ENCODE assay signal across 8 cellular contexts in the genomic region with DNA sequence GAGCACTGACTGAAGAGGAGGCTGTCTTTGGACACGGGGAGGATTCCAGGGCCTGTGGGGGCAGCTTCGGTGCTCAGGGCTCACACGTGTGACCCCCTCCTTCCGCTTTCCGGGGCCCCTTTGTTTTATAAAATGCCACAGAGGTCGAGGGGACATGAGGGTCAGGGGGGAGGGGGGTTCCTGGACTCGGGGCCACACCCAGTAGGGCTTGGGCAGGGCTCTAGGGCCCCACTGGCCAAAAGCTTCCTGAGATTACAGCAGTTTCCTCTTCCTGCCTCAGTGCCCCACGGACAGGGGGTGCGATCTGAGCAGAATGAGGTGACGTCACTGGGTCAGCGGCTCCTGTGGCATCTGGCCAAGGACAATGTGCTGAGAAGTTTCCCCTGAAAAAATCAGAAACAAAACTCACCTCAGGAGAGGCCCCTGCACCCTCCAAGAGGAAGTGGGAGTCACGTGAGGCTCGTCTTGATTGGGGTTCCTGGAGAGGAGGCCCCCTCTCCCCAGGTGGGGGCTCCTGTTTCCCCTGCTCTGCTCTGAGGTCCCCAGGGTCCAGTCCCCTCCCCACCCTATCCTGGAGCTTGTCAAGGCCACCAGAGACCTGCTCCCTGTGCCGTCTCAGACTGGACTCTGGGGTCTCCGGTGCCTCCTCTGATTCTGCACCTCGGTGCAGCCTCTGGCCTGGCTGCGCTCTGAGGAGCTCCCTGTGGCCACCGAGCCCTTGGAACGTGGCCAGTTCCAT. TPM values are rescaled to one million over a fixed set of nuclear protein-coding genes. Genes with fewer than 3 reads are reported as not detected.
DNase-seq lines count a peak whose midpoint lies in the region; ATAC-seq, FAIRE-seq and TF ChIP-seq lines count a peak whose summit lies in the region.

No MANE protein-coding gene starts in this region.

- no peak overlapping the region for H3K9ac ChIP-seq in H9 (ENCODE audit: extremely low read depth, insufficient read length, low read length)
- peak overlapping the region; percentile 98 for H3K9ac ChIP-seq in GM12878 (ENCODE audit: control insufficient read depth, insufficient read depth, low read length)

- no peak overlapping the region for H2AK5ac ChIP-seq in H9 (ENCODE audit: insufficient read length, low read length)

- FAIRE-seq in GM12878 (lab: Jason Lieb, UNC) = peak; percentile 97

- no peak overlapping the region for H3K4me2 ChIP-seq in H9 (ENCODE audit: insufficient read depth, insufficient read length, low read length)
- H3K4me2 ChIP-seq in GM12878 (ENCODE audit: control insufficient read depth, insufficient read depth) = peak overlapping the region; percentile 100

- H3K36me3 Mint-ChIP-seq in H9 (ENCODE audit: insufficient read depth in 1 of 3, low read depth in 3 of 3) = peaks cover 3 to 21% (median 7%) of the 10 kb centered on the region in 3 experiments; a peak in 6 of 7 replicates

- no peak overlapping the region for H3T11ph ChIP-seq in H9 (ENCODE audit: low read length)

- H4K8ac ChIP-seq in H9 (replicated peaks; ENCODE audit: insufficient read length, low read depth, low read length) = no peak overlapping the region

- peak; percentile 84 for DNase-seq in GM10266 (ENCODE audit: extremely low spot score)
- no peak for DNase-seq in H9
- DNase-seq in Panc1 (ENCODE audit: low read depth, low spot score) = no peak
- DNase-seq in GM12878 (ENCODE audit: low read depth, low spot score) = peak; percentile 96
- DNase-seq in left lobe of liver (ENCODE audit: low spot score) = peak; percentile 83
- peak; percentile 59 to 71 for DNase-seq in stimulated activated CD8-positive, alpha-beta memory T cell treated with anti-CD3 and anti-CD28 coated beads, Interleukin-15, amount 100 ng/mL, for 48 hours (ENCODE audit: low read depth in 2 of 2)
- DNase-seq in foreskin melanocyte = no peak
- DNase-seq in ecto neural progenitor cell (ENCODE audit: low spot score) = no peak

- TF ChIP-seq RAD21 in GM12878 (IDR thresholded peaks at IDR 0.05; ENCODE audit: insufficient read depth, low read depth, low read length) = no peak

- no peak overlapping the region for H2BK15ac ChIP-seq in H9 (ENCODE audit: low read depth, low read length)

- no peak overlapping the region for H2BK5ac ChIP-seq in H9 (ENCODE audit: insufficient read length, low read length)

- no peak overlapping the region; a peak in 1 of 5 replicates for H3K4me3 Mint-ChIP-seq in H9

- H3K4me1 Mint-ChIP-seq in H9 = peaks cover 23 to 30% of the 10 kb centered on the region in 2 experiments

- CTCF ChIA-PET in Panc1 (lab: Charles Lee) (interaction anchor here (0.6 to 1.0 kb wide), 2 partner anchors 14 to 22 kb away, joined by 3 to 8 read pairs; no protein-coding TSS in a partner anchor), GM12878 (lab: Yijun Ruan, JAX) (interaction anchor here (0.6 to 5.4 kb wide), 10 partner anchors 11 to 120 kb away, joined by 3 to 43 read pairs (median 4); partner anchors contain the start of genes BET1L and RIC8A)

- H3K79me1 ChIP-seq in H9 (ENCODE audit: insufficient read depth, low read depth, low read length, poor library complexity, severe bottlenecking) = no peaks in the 10 kb centered on the region

- in situ Hi-C loops in Panc1 (cut with HindIII; ENCODE audit: low pct_unique_long_range_greater_than_20kb, low sequenced_read_pairs) = no loop called here
- in situ Hi-C loops in GM12878 (cut with MboI) = no loop called here

- no peak overlapping the region for H3K4ac ChIP-seq in H9 (ENCODE audit: low read depth, low read length)

- POLR2A ChIA-PET in Panc1 (lab: Charles Lee) (no interaction called here), GM12878 (lab: Charles Lee) (interaction anchor here (0.7 to 6.0 kb wide), 12 partner anchors 10 to 89 kb away, joined by 3 to 86 read pairs (median 6); partner anchors contain the start of gene IFITM2)

- TF ChIP-seq EP300 in GM12878 (IDR thresholded peaks at IDR 0.05; ENCODE audit: borderline replicate concordance in 1 of 2, control insufficient read depth in 1 of 2, low read depth in 2 of 2, low read length in 2 of 2) = peak; percentile 87 to 89

- peak; percentile 49 for ATAC-seq in Panc1
- peak; percentile 78 for ATAC-seq in GM12878
- peak; percentile 79 for ATAC-seq in left lobe of liver

- H2AFZ ChIP-seq in H9 (ENCODE audit: low read length) = no peak overlapping the region
- H2AFZ ChIP-seq in GM12878 (ENCODE audit: control insufficient read depth, low read depth, low read length) = peak overlapping the region; percentile 80

- H3K27ac Mint-ChIP-seq in H9 = peak overlapping the region; percentile 82 to 92 (median 91); a peak in 4 of 7 replicates

- H3K27me3 ChIP-seq in H9 (ENCODE audit: insufficient read depth, low read length) (no peaks in the 10 kb centered on the region), Panc1 (ENCODE audit: control insufficient read depth, insufficient read depth, low read length) (no peaks in the 10 kb centered on the region), GM12878 (replicated peaks in 1 of 2; ENCODE audit: control insufficient read depth in 2 of 2, insufficient read depth in 2 of 2, low read length in 1 of 2) (no peaks in the 10 kb centered on the region)

- H3K14ac ChIP-seq in H9 (ENCODE audit: insufficient read depth, low read length) = no peak overlapping the region; the same call in 1 of the 2 replicates

- no peak overlapping the region for H2BK20ac ChIP-seq in H9 (ENCODE audit: low read depth, low read length, poor library complexity, severe bottlenecking)

- no peak overlapping the region for H2BK120ac ChIP-seq in H9 (ENCODE audit: low read depth, low read length, poor library complexity, severe bottlenecking)

- TF ChIP-seq POLR2A in GM12878 (IDR thresholded peaks at IDR 0.05; ENCODE audit: low read depth, low read length) = peak; percentile 70

- H4K20me1 ChIP-seq in H9 (ENCODE audit: control insufficient read depth, insufficient read depth, insufficient read length) (no peaks in the 10 kb centered on the region), GM12878 (ENCODE audit: control insufficient read depth, insufficient read depth) (no peaks in the 10 kb centered on the region)

- H2BK12ac ChIP-seq in H9 (ENCODE audit: insufficient read length, low read depth, low read length) = no peak overlapping the region

- H3K4me1 ChIP-seq in H9 (ENCODE audit: insufficient read depth, low read length) (peaks cover 4% of the 10 kb centered on the region; the same call in 1 of the 2 replicates), Panc1 (ENCODE audit: control insufficient read depth, insufficient read depth, low read length) (peaks cover 32% of the 10 kb centered on the region), GM12878 (ENCODE audit: control insufficient read depth, insufficient read depth, low read length) (peaks cover 51% of the 10 kb centered on the region)

- H3K36me3 ChIP-seq in Panc1 (ENCODE audit: control insufficient read depth, insufficient read depth, low read length) (no peaks in the 10 kb centered on the region), GM12878 (ENCODE audit: control insufficient read depth in 2 of 2, insufficient read depth in 2 of 2, low read length in 1 of 2) (no peaks in the 10 kb centered on the region)

- H3K9me3 ChIP-seq in H9 (ENCODE audit: control insufficient read depth, low read depth, low read length) (no peaks in the 10 kb centered on the region), Panc1 (ENCODE audit: control insufficient read depth, insufficient read depth, low read depth, low read length) (no peaks in the 10 kb centered on the region), GM12878 (replicated peaks; ENCODE audit: control insufficient read depth, insufficient read depth, low read length) (peaks cover 3% of the 10 kb centered on the region; the same call in 1 of the 3 replicates)

- no peak for TF ChIP-seq CTCF in GM10266 (IDR thresholded peaks at IDR 0.05; ENCODE audit: control insufficient read depth, insufficient read depth, low read depth, missing control alignments)
- TF ChIP-seq CTCF in H9 (conservative IDR thresholded peaks at IDR 0.05) = no peak
- no peak for TF ChIP-seq CTCF in Panc1 (IDR thresholded peaks at IDR 0.05)
- TF ChIP-seq CTCF in GM12878 (IDR thresholded peaks at IDR 0.05 in 2 of 3, conservative IDR thresholded peaks at IDR 0.05 in 1 of 3; ENCODE audit: control insufficient read depth in 2 of 3, extremely low read depth in 1 of 3, insufficient read depth in 1 of 3, low read depth in 3 of 3, low read length in 3 of 3) = no peak

- RAD21 ChIA-PET in GM12878 (lab: Charles Lee; ENCODE audit: unreplicated experiment) = interaction anchor here (1.0 to 5.2 kb wide), 10 partner anchors 10 to 59 kb away, joined by 3 to 68 read pairs (median 6); partner anchors contain the start of gene IFITM2

- BruUV-seq in Panc1 (replicated peaks; lab: Mats Ljungman, UMichigan) (no TSS peak), GM12878 (replicated peaks; lab: Mats Ljungman, UMichigan) (no TSS peak)

- intact Hi-C loops in Panc1 (cut with micrococcal nuclease; ENCODE audit: unreplicated experiment) = no loop called here
- intact Hi-C loops in GM12878 (cut with micrococcal nuclease; ENCODE audit: unreplicated experiment) = loop anchor here (1.0 kb wide), 1 partner anchor 23 kb away; no protein-coding TSS in a partner anchor

- no peak overlapping the region for H3K18ac ChIP-seq in H9 (ENCODE audit: insufficient read length, low read depth, low read length)

- H3K27ac ChIP-seq in H9 (ENCODE audit: insufficient read length, low read depth, low read length) (no peak overlapping the region), Panc1 (ENCODE audit: low read length) (peak overlapping the region; percentile 62), GM12878 (ENCODE audit: control insufficient read depth, insufficient read depth) (peak overlapping the region; percentile 100)

- no CpG with 5 or more reads among the region's 19 CpGs for WGBS in H9 (ENCODE audit: extremely low coverage, insufficient read length, low lambda C conversion rate)
- WGBS in GM12878 (ENCODE audit: insufficient coverage, insufficient replicate concordance, low lambda C conversion rate, missing lambda C conversion rate) = 20% methylated on average over 19 of the region's 19 CpGs

- H4K91ac ChIP-seq in H9 (ENCODE audit: insufficient read length, low read depth, low read length) = no peak overlapping the region

- no peaks in the 10 kb centered on the region for H3K23me2 ChIP-seq in H9 (ENCODE audit: insufficient read length, low read depth, low read length, poor library complexity, severe bottlenecking)

- H3K56ac ChIP-seq in H9 (ENCODE audit: insufficient read length, low read depth, low read length) = no peak overlapping the region

- H3K23ac ChIP-seq in H9 (ENCODE audit: insufficient read length, low read depth, low read length) = no peak overlapping the region

- H3K4me3 ChIP-seq in Panc1 (ENCODE audit: low read depth in 2 of 2, low read length in 2 of 2) (no peak overlapping the region), GM12878 (peak overlapping the region; percentile 56)

- SMC1A ChIA-PET in GM12878 (lab: Charles Lee; ENCODE audit: uncharacterized antibody, unreplicated experiment) = interaction anchor here (0.7 to 4.5 kb wide), 6 partner anchors 11 to 60 kb away, joined by 3 to 42 read pairs (median 16); no protein-coding TSS in a partner anchor

- peaks cover 1% of the 10 kb centered on the region for H3K27me3 Mint-ChIP-seq in H9 (ENCODE audit: low read depth)

- H3K79me2 ChIP-seq in H9 (ENCODE audit: insufficient read depth, low read length) (no peaks in the 10 kb centered on the region), GM12878 (ENCODE audit: control insufficient read depth, insufficient read depth, low read length) (peaks cover 4% of the 10 kb centered on the region)

- H4K5ac ChIP-seq in H9 (ENCODE audit: insufficient read length, low read depth, low read length) = no peak overlapping the region

- peaks cover 8 to 9% of the 10 kb centered on the region in 2 experiments for H3K9me3 Mint-ChIP-seq in H9

RNA-seq across cellular contexts. Expression of gene IFITM3, which starts 6.4 kb away (rescaled TPM):
- total RNA-seq in H9 (2021) (419 and 425 TPM in 2 replicates), Panc1 (2021; ENCODE audit: unreplicated experiment) (614 TPM), GM12878 (2014; rRNA removed) (0.33 and 1.3 TPM in 2 replicates), GM12878 (2014; rRNA removed; fragmentation: Illumina TruSeq; extraction: Trizol) (0.54 and 0.88 TPM in 2 replicates), GM12878 (2021) (2.5 and 3.0 TPM in 2 replicates), left lobe of liver (488 TPM)
- polyA plus RNA-seq in Panc1 (2012; ENCODE audit: insufficient read length) = 1,322 TPM
- total RNA-seq in GM12878 (2013; cell fraction: nucleolus; rRNA removed) = 0.61 TPM in 1 of 2 replicates, not detected in the other
- polyA plus RNA-seq in GM12878 (2011; ENCODE audit: low read depth) = 2.3 TPM
- polyA plus RNA-seq in GM12878 (2011; rRNA removed) (0.58 and 0.98 TPM in 2 replicates), GM12878 (2014; fragmentation: Illumina TruSeq; extraction: Trizol) (1.5 TPM in 1 of 2 replicates, not detected in the other), GM12878 (2014; fragmentation: Nextera tagmentation; extraction: Ambion mirVana) (1 to 10 TPM; 2.1 to 2.3 TPM), GM12878 (2014; rRNA removed) (0.77 and 1.8 TPM in 2 replicates), GM12878 (2016; fragmentation: Nextera tagmentation; extraction: Ambion mirVana) (1 to 10 TPM; 2.2 to 3.6 TPM)
- 0.54 and 1.2 TPM in 2 replicates for polyA plus RNA-seq in GM12878 (2011; cell fraction: cytosol; rRNA removed)
- polyA plus RNA-seq in GM12878 (2011; cell fraction: nucleus; rRNA removed) = 1.2 and 1.6 TPM in 2 replicates
- polyA plus RNA-seq in GM12878 (2012) = 2.1 and 2.4 TPM in 2 replicates
- not detected in 2 replicates for polyA minus RNA-seq in GM12878 (2011; rRNA and poly(A)+ RNA removed)
- polyA minus RNA-seq in GM12878 (2011; cell fraction: cytosol; rRNA and poly(A)+ RNA removed) = 3.7 and 7.7 TPM in 2 replicates
- 0.97 and 1.3 TPM in 2 replicates for polyA minus RNA-seq in GM12878 (2011; cell fraction: nucleus; rRNA and poly(A)+ RNA removed)

RNA-seq across cellular contexts. Expression of gene IFITM1, which starts 13.2 kb away (rescaled TPM):
- total RNA-seq in H9 (2021) (498 and 500 TPM in 2 replicates), Panc1 (2021; ENCODE audit: unreplicated experiment) (66.3 TPM), GM12878 (2014; rRNA removed) (543 and 574 TPM in 2 replicates), GM12878 (2014; rRNA removed; fragmentation: Illumina TruSeq; extraction: Trizol) (485 and 549 TPM in 2 replicates), GM12878 (2021) (396 and 453 TPM in 2 replicates), left lobe of liver (29.2 TPM)
- polyA plus RNA-seq in Panc1 (2012; ENCODE audit: insufficient read length) = 206 TPM
- 166 and 177 TPM in 2 replicates for total RNA-seq in GM12878 (2013; cell fraction: nucleolus; rRNA removed)
- 839 TPM for polyA plus RNA-seq in GM12878 (2011; ENCODE audit: low read depth)
- polyA plus RNA-seq in GM12878 (2011; rRNA removed) (240 and 671 TPM in 2 replicates), GM12878 (2014; fragmentation: Illumina TruSeq; extraction: Trizol) (491 and 1,007 TPM in 2 replicates), GM12878 (2014; fragmentation: Nextera tagmentation; extraction: Ambion mirVana) (1,000 to 10,000 TPM; 1,771 to 2,788 TPM), GM12878 (2014; rRNA removed) (864 and 887 TPM in 2 replicates), GM12878 (2016; fragmentation: Nextera tagmentation; extraction: Ambion mirVana) (100 to 1,000 TPM; 456 to 479 TPM)
- polyA plus RNA-seq in GM12878 (2011; cell fraction: cytosol; rRNA removed) = 1,141 and 1,225 TPM in 2 replicates
- polyA plus RNA-seq in GM12878 (2011; cell fraction: nucleus; rRNA removed) = 403 and 488 TPM in 2 replicates
- 758 and 904 TPM in 2 replicates for polyA plus RNA-seq in GM12878 (2012)
- polyA minus RNA-seq in GM12878 (2011; rRNA and poly(A)+ RNA removed) = 804 and 1,098 TPM in 2 replicates
- polyA minus RNA-seq in GM12878 (2011; cell fraction: cytosol; rRNA and poly(A)+ RNA removed) = 178 and 190 TPM in 2 replicates
- polyA minus RNA-seq in GM12878 (2011; cell fraction: nucleus; rRNA and poly(A)+ RNA removed) = 183 and 217 TPM in 2 replicates

RNA-seq across cellular contexts. Expression of gene IFITM2, which starts 19.4 kb away (rescaled TPM):
- 421 and 425 TPM in 2 replicates for total RNA-seq in H9 (2021)
- 183 TPM for total RNA-seq in Panc1 (2021; ENCODE audit: unreplicated experiment)
- 402 TPM for polyA plus RNA-seq in Panc1 (2012; ENCODE audit: insufficient read length)
- 32.0 and 32.3 TPM in 2 replicates for total RNA-seq in GM12878 (2013; cell fraction: nucleolus; rRNA removed)
- total RNA-seq in GM12878 (2014; rRNA removed) = 267 and 271 TPM in 2 replicates
- total RNA-seq in GM12878 (2014; rRNA removed; fragmentation: Illumina TruSeq; extraction: Trizol) = 295 and 327 TPM in 2 replicates
- 676 and 768 TPM in 2 replicates for total RNA-seq in GM12878 (2021)
- polyA plus RNA-seq in GM12878 (2011; ENCODE audit: low read depth) = 582 TPM
- 116 and 205 TPM in 2 replicates for polyA plus RNA-seq in GM12878 (2011; rRNA removed)
- polyA plus RNA-seq in GM12878 (2011; cell fraction: cytosol; rRNA removed) = 159 and 247 TPM in 2 replicates
- 40.7 and 48.7 TPM in 2 replicates for polyA plus RNA-seq in GM12878 (2011; cell fraction: nucleus; rRNA removed)
- 605 and 961 TPM in 2 replicates for polyA plus RNA-seq in GM12878 (2012)
- 422 and 741 TPM in 2 replicates for polyA plus RNA-seq in GM12878 (2014; fragmentation: Illumina TruSeq; extraction: Trizol)
- 1,000 to 10,000 TPM; 2,669 to 3,672 TPM for polyA plus RNA-seq in GM12878 (2014; fragmentation: Nextera tagmentation; extraction: Ambion mirVana)
- 611 and 755 TPM in 2 replicates for polyA plus RNA-seq in GM12878 (2014; rRNA removed)
- 100 to 1,000 TPM; 707 to 829 TPM for polyA plus RNA-seq in GM12878 (2016; fragmentation: Nextera tagmentation; extraction: Ambion mirVana)
- polyA minus RNA-seq in GM12878 (2011; rRNA and poly(A)+ RNA removed) = 67.7 and 77.6 TPM in 2 replicates
- polyA minus RNA-seq in GM12878 (2011; cell fraction: cytosol; rRNA and poly(A)+ RNA removed) = 83.9 and 93.5 TPM in 2 replicates
- 31.3 and 51.8 TPM in 2 replicates for polyA minus RNA-seq in GM12878 (2011; cell fraction: nucleus; rRNA and poly(A)+ RNA removed)
- 354 TPM for total RNA-seq in left lobe of liver

RNA-seq across cellular contexts. Expression of gene IFITM5, which starts 27.7 kb away (rescaled TPM):
- not detected in 2 replicates for total RNA-seq in H9 (2021)
- total RNA-seq in Panc1 (2021; ENCODE audit: unreplicated experiment) = not detected
- polyA plus RNA-seq in Panc1 (2012; ENCODE audit: insufficient read length) = 0.30 TPM
- total RNA-seq in GM12878 (2013; cell fraction: nucleolus; rRNA removed) = not detected in 2 replicates
- not detected in 2 replicates for total RNA-seq in GM12878 (2014; rRNA removed)
- not detected in 2 replicates for total RNA-seq in GM12878 (2014; rRNA removed; fragmentation: Illumina TruSeq; extraction: Trizol)
- total RNA-seq in GM12878 (2021) = not detected in 2 replicates
- polyA plus RNA-seq in GM12878 (2011; ENCODE audit: low read depth) = not detected
- not detected in 2 replicates for polyA plus RNA-seq in GM12878 (2011; rRNA removed)
- not detected in 2 replicates for polyA plus RNA-seq in GM12878 (2011; cell fraction: cytosol; rRNA removed)
- polyA plus RNA-seq in GM12878 (2011; cell fraction: nucleus; rRNA removed) = not detected in 2 replicates
- not detected in 2 replicates for polyA plus RNA-seq in GM12878 (2012)
- polyA plus RNA-seq in GM12878 (2014; fragmentation: Illumina TruSeq; extraction: Trizol) = not detected in 2 replicates
- polyA plus RNA-seq in GM12878 (2014; fragmentation: Nextera tagmentation; extraction: Ambion mirVana) = not detected
- not detected in 2 replicates for polyA plus RNA-seq in GM12878 (2014; rRNA removed)
- not detected for polyA plus RNA-seq in GM12878 (2016; fragmentation: Nextera tagmentation; extraction: Ambion mirVana)
- polyA minus RNA-seq in GM12878 (2011; rRNA and poly(A)+ RNA removed) = not detected in 2 replicates
- polyA minus RNA-seq in GM12878 (2011; cell fraction: cytosol; rRNA and poly(A)+ RNA removed) = not detected in 2 replicates
- not detected in 2 replicates for polyA minus RNA-seq in GM12878 (2011; cell fraction: nucleus; rRNA and poly(A)+ RNA removed)
- total RNA-seq in left lobe of liver = not detected

RNA-seq across cellular contexts. Expression of gene PGGHG, which starts 38.1 kb away (rescaled TPM):
- 57.9 and 58.3 TPM in 2 replicates for total RNA-seq in H9 (2021)
- 115 TPM for total RNA-seq in Panc1 (2021; ENCODE audit: unreplicated experiment)
- polyA plus RNA-seq in Panc1 (2012; ENCODE audit: insufficient read length) = 129 TPM
- 80.7 and 93.8 TPM in 2 replicates for total RNA-seq in GM12878 (2013; cell fraction: nucleolus; rRNA removed)
- total RNA-seq in GM12878 (2014; rRNA removed) = 3.5 and 3.9 TPM in 2 replicates
- 1.3 and 1.9 TPM in 2 replicates for total RNA-seq in GM12878 (2014; rRNA removed; fragmentation: Illumina TruSeq; extraction: Trizol)
- total RNA-seq in GM12878 (2021) = 7.3 and 8.2 TPM in 2 replicates
- polyA plus RNA-seq in GM12878 (2011; ENCODE audit: low read depth) = 13.0 TPM
- polyA plus RNA-seq in GM12878 (2011; rRNA removed) = 1.7 and 2.9 TPM in 2 replicates
- polyA plus RNA-seq in GM12878 (2011; cell fraction: cytosol; rRNA removed) = 2.1 and 4.4 TPM in 2 replicates
- polyA plus RNA-seq in GM12878 (2011; cell fraction: nucleus; rRNA removed) = 82.4 and 97.9 TPM in 2 replicates
- 34.6 and 36.7 TPM in 2 replicates for polyA plus RNA-seq in GM12878 (2012)
- 0.17 and 1.5 TPM in 2 replicates for polyA plus RNA-seq in GM12878 (2014; fragmentation: Illumina TruSeq; extraction: Trizol)
- under 1 TPM; 0.10 to 0.27 TPM for polyA plus RNA-seq in GM12878 (2014; fragmentation: Nextera tagmentation; extraction: Ambion mirVana)
- polyA plus RNA-seq in GM12878 (2014; rRNA removed) = 7.9 and 8.3 TPM in 2 replicates
- polyA plus RNA-seq in GM12878 (2016; fragmentation: Nextera tagmentation; extraction: Ambion mirVana) = 1 to 10 TPM; 1.0 to 1.7 TPM
- 0.80 and 2.4 TPM in 2 replicates for polyA minus RNA-seq in GM12878 (2011; rRNA and poly(A)+ RNA removed)
- 0.80 and 1.1 TPM in 2 replicates for polyA minus RNA-seq in GM12878 (2011; cell fraction: cytosol; rRNA and poly(A)+ RNA removed)
- 7.3 and 13.1 TPM in 2 replicates for polyA minus RNA-seq in GM12878 (2011; cell fraction: nucleus; rRNA and poly(A)+ RNA removed)
- 37.0 TPM for total RNA-seq in left lobe of liver

Comparison
In these comparisons a context has a peak if more than half of its experiments do, and no peak if none do; other contexts are left out.
1. DNase-seq: peak in GM10266 (single experiment), GM12878 (single experiment), left lobe of liver (single experiment) and stimulated activated CD8-positive, alpha-beta memory T cell treated with anti-CD3 and anti-CD28 coated beads, Interleukin-15, amount 100 ng/mL, for 48 hours (2 of 2); none in H9 (single experiment), Panc1 (single experiment), foreskin melanocyte (single experiment) and ecto neural progenitor cell (single experiment).
2. RNA of gene IFITM3, which starts 6.4 kb away (total RNA-seq): 614 TPM in Panc1 (single experiment), 488 TPM in left lobe of liver (single experiment) and 419 to 425 TPM in H9; 0.33 to 3.0 TPM in GM12878; every median in the first group is over 100 times any median in the second.
3. Peak in every context shown above with its lines, with median percentiles within 50 percentile points of each other: ATAC-seq.